Comparison of ENCODE assay signal across 1 cellular context in genomic region chr1:241847796-241848668, GRCh38.
TF ChIP-seq lines count a peak whose summit lies in the region.

Gene EXO1 (plus strand): TSS chr1:241848204. CDS start chr1:241850426, 2,222 bp downstream.

TF ChIP-seq in K562, 482 proteins besides CTCF, POLR2A, EP300 and RAD21 (continued from another document and continues in another):
- TF ChIP-seq ZBTB33 (CRISPR knock-in tag; IDR thresholded peaks at IDR 0.05) (peak; percentile 72; the same call in 1 of the 2 replicates), SIRT6 (IDR thresholded peaks at IDR 0.05; ENCODE audit: low read depth, low read length) (no peak), BMI1 (IDR thresholded peaks at IDR 0.05; ENCODE audit: low read length) (no peak), TAF1 (IDR thresholded peaks at IDR 0.05; ENCODE audit: control insufficient read depth, extremely low read depth, insufficient read depth, low read length, severe bottlenecking) (peak; percentile 86), ZNF263 (CRISPR knock-in tag; IDR thresholded peaks at IDR 0.05; ENCODE audit: borderline replicate concordance) (0 out of 2 replicates have a peak, but pooled peaks have one; percentile 77), MLX (CRISPR knock-in tag; conservative IDR thresholded peaks at IDR 0.05) (peak in 1 of 2 experiments; percentile 62; a peak in 1 of 4 replicates), GTF2A2 (tag; IDR thresholded peaks at IDR 0.05) (no peak), PML (IDR thresholded peaks at IDR 0.05; ENCODE audit: low read length) (peak; percentile 46; the same call in 1 of the 2 replicates), HDAC1 (IDR thresholded peaks at IDR 0.05) (peak; percentile 94 to 100; a peak in 3 of 4 replicates), L3MBTL2 (IDR thresholded peaks at IDR 0.05) (peak; percentile 65), DIDO1 (tag; IDR thresholded peaks at IDR 0.05; ENCODE audit: low read depth) (peak; percentile 91), VEZF1 (CRISPR knock-in tag; IDR thresholded peaks at IDR 0.05) (peak; percentile 67; the same call in 1 of the 2 replicates), TEAD4 (IDR thresholded peaks at IDR 0.05; ENCODE audit: low read length) (peak; percentile 8; the same call in 1 of the 2 replicates), TEAD4 (CRISPR knock-in tag; IDR thresholded peaks at IDR 0.05; ENCODE audit: borderline replicate concordance) (no peak), ZNF609 (CRISPR knock-in tag; IDR thresholded peaks at IDR 0.05; ENCODE audit: borderline replicate concordance) (peak; percentile 86; the same call in 1 of the 2 replicates), MAFG (tag; conservative IDR thresholded peaks at IDR 0.05) (peak; percentile 37), HMGN3 (IDR thresholded peaks at IDR 0.05; ENCODE audit: borderline replicate concordance, extremely low read depth, insufficient read length, low read depth, low read length) (peak; percentile 78), SP1 (CRISPR knock-in tag; IDR thresholded peaks at IDR 0.05) (peak; percentile 99), ZBTB43 (CRISPR knock-in tag; IDR thresholded peaks at IDR 0.05) (peak; percentile 87), ETV1 (tag; conservative IDR thresholded peaks at IDR 0.05; ENCODE audit: low read depth) (peak; percentile 83), NCOA1 (IDR thresholded peaks at IDR 0.05; ENCODE audit: low read depth) (no peak), NCOA6 (IDR thresholded peaks at IDR 0.05) (peak; percentile 63), ZBTB1 (CRISPR knock-in tag; IDR thresholded peaks at IDR 0.05; ENCODE audit: borderline replicate concordance, low read depth) (peak; percentile 79; the same call in 1 of the 2 replicates), CREM (IDR thresholded peaks at IDR 0.05; ENCODE audit: low read depth) (peak; percentile 95), ELK3 (CRISPR knock-in tag; IDR thresholded peaks at IDR 0.05) (no peak), ARID2 (IDR thresholded peaks at IDR 0.05) (peak; percentile 52), ZNF12 (CRISPR knock-in tag; IDR thresholded peaks at IDR 0.05) (peak; percentile 57; the same call in 1 of the 2 replicates), SRF (CRISPR knock-in tag; IDR thresholded peaks at IDR 0.05) (no peak), CHCHD3 (CRISPR knock-in tag; IDR thresholded peaks at IDR 0.05) (no peak), ZC3H11A (IDR thresholded peaks at IDR 0.05; ENCODE audit: low read depth, low read length) (0 out of 2 replicates have a peak, but pooled peaks have one; percentile 44), KDM4B (IDR thresholded peaks at IDR 0.05; ENCODE audit: borderline replicate concordance in 2 of 2, low read depth in 1 of 2) (peak in 1 of 2 experiments; percentile 67; a peak in 1 of 4 replicates), SNRNP70 (optimal IDR thresholded peaks at IDR 0.05; ENCODE audit: low read depth, low read length) (peak; percentile 62), ELF1 (tag; IDR thresholded peaks at IDR 0.05) (peak; percentile 75)
- TF ChIP-seq, protein P1, sequence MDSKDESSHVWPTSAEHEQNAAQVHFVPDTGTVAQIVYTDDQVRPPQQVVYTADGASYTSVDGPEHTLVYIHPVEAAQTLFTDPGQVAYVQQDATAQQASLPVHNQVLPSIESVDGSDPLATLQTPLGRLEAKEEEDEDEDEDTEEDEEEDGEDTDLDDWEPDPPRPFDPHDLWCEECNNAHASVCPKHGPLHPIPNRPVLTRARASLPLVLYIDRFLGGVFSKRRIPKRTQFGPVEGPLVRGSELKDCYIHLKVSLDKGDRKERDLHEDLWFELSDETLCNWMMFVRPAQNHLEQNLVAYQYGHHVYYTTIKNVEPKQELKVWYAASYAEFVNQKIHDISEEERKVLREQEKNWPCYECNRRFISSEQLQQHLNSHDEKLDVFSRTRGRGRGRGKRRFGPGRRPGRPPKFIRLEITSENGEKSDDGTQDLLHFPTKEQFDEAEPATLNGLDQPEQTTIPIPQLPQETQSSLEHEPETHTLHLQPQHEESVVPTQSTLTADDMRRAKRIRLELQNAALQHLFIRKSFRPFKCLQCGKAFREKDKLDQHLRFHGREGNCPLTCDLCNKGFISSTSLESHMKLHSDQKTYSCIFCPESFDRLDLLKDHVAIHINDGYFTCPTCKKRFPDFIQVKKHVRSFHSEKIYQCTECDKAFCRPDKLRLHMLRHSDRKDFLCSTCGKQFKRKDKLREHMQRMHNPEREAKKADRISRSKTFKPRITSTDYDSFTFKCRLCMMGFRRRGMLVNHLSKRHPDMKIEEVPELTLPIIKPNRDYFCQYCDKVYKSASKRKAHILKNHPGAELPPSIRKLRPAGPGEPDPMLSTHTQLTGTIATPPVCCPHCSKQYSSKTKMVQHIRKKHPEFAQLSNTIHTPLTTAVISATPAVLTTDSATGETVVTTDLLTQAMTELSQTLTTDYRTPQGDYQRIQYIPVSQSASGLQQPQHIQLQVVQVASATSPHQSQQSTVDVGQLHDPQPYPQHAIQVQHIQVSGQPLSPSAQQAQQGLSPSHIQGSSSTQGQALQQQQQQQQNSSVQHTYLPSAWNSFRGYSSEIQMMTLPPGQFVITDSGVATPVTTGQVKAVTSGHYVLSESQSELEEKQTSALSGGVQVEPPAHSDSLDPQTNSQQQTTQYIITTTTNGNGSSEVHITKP (IDR thresholded peaks at IDR 0.05; ENCODE audit: partially characterized antibody), result peak; percentile 78
- TF ChIP-seq, protein P2, sequence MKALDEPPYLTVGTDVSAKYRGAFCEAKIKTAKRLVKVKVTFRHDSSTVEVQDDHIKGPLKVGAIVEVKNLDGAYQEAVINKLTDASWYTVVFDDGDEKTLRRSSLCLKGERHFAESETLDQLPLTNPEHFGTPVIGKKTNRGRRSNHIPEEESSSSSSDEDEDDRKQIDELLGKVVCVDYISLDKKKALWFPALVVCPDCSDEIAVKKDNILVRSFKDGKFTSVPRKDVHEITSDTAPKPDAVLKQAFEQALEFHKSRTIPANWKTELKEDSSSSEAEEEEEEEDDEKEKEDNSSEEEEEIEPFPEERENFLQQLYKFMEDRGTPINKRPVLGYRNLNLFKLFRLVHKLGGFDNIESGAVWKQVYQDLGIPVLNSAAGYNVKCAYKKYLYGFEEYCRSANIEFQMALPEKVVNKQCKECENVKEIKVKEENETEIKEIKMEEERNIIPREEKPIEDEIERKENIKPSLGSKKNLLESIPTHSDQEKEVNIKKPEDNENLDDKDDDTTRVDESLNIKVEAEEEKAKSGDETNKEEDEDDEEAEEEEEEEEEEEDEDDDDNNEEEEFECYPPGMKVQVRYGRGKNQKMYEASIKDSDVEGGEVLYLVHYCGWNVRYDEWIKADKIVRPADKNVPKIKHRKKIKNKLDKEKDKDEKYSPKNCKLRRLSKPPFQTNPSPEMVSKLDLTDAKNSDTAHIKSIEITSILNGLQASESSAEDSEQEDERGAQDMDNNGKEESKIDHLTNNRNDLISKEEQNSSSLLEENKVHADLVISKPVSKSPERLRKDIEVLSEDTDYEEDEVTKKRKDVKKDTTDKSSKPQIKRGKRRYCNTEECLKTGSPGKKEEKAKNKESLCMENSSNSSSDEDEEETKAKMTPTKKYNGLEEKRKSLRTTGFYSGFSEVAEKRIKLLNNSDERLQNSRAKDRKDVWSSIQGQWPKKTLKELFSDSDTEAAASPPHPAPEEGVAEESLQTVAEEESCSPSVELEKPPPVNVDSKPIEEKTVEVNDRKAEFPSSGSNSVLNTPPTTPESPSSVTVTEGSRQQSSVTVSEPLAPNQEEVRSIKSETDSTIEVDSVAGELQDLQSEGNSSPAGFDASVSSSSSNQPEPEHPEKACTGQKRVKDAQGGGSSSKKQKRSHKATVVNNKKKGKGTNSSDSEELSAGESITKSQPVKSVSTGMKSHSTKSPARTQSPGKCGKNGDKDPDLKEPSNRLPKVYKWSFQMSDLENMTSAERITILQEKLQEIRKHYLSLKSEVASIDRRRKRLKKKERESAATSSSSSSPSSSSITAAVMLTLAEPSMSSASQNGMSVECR (CRISPR knock-in tag; IDR thresholded peaks at IDR 0.05), result peak; percentile 99
- TF ChIP-seq, protein P3, sequence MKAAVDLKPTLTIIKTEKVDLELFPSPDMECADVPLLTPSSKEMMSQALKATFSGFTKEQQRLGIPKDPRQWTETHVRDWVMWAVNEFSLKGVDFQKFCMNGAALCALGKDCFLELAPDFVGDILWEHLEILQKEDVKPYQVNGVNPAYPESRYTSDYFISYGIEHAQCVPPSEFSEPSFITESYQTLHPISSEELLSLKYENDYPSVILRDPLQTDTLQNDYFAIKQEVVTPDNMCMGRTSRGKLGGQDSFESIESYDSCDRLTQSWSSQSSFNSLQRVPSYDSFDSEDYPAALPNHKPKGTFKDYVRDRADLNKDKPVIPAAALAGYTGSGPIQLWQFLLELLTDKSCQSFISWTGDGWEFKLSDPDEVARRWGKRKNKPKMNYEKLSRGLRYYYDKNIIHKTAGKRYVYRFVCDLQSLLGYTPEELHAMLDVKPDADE (conservative IDR thresholded peaks at IDR 0.05; ENCODE audit: control insufficient read depth, low read depth, low read length), result peak; percentile 96
